Comparison of ENCODE assay signal across 8 cellular contexts in the genomic region with DNA sequence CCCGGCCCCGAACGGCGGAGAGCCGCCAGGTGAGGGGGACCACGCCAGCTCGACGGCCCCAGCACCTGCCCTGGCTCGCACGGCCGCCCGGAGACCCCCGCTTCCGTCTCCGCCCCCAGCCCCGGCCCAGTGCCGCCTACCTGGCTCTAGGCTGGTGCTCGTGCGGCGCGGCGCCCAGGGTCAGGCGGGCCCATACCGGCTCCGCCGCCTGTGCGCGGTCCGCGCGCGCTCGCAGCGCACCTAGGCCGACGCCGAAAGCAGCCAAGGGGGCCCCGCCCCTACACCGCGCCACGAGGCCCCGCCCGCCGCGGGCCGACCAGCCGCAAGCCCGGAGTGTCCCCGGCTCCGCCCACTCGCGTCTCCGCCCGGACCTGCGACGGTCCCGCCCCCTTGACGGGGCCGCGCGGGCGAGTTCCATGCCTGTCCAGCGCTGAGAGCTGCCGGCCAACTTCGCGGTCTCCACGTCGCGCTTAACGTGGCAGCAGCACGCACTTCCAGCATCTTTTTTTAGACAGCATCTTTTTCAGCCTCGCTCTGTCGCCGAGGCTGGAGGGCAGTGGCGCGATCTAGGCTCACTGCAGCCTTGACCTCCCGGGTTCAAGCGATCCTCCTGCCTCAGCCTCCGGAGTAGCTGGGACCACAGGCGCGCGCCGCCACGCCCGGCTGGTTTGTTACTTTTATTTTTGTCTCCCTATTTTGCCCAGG. TPM values are rescaled to one million over a fixed set of nuclear protein-coding genes. Genes with fewer than 3 reads are reported as not detected.
DNase-seq lines count a peak whose midpoint lies in the region; ATAC-seq, FAIRE-seq and TF ChIP-seq lines count a peak whose summit lies in the region.

A gene with protein sequence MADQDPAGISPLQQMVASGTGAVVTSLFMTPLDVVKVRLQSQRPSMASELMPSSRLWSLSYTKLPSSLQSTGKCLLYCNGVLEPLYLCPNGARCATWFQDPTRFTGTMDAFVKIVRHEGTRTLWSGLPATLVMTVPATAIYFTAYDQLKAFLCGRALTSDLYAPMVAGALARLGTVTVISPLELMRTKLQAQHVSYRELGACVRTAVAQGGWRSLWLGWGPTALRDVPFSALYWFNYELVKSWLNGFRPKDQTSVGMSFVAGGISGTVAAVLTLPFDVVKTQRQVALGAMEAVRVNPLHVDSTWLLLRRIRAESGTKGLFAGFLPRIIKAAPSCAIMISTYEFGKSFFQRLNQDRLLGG (minus strand): TSS at position 253 of the 705 bp plus-strand sequence. CDS start 1,261 bp downstream, outside the sequence.

- DNase-seq in COLO829 (ENCODE audit: low spot score) (peak; percentile 74), HT1080 (ENCODE audit: low read depth) (peak; percentile 84), NOMO-1 (lab: John Stamatoyannopoulos, UW; ENCODE audit: unreplicated experiment in 2 of 2) (peak; percentile 85 to 91), H1 (ENCODE audit: low read depth in 1 of 2, low spot score in 2 of 2) (peak in 1 of 2 experiments; percentile 98), mesendoderm (peak; percentile 94)
- DNase-seq in activated CD8-positive, alpha-beta memory T cell treated with anti-CD3 and anti-CD28 coated beads, Interleukin-2, amount 10 ng/mL, durations not matched to agents 7 days and 5 days, result peak; percentile 95
- DNase-seq in stimulated activated CD8-positive, alpha-beta memory T cell treated with anti-CD3 and anti-CD28 coated beads, Interleukin-15, amount 100 ng/mL, for 1 hour (ENCODE audit: low read depth), result peak; percentile 91

- peak within 1 kb of the TSS; percentile 96 for H3K18ac ChIP-seq in H1 (ENCODE audit: extremely low read depth, low read length)
- peak within 1 kb of the TSS; percentile 72 for H3K18ac ChIP-seq in mesendoderm (ENCODE audit: low read length)

- H3K36me3 ChIP-seq in H1 (ENCODE audit: control insufficient read depth in 2 of 4, insufficient read depth in 4 of 4, low read length in 3 of 4) (peaks cover 7 to 26% (median 21%) of the 10 kb centered on the region in 4 experiments; a peak in 7 of 8 replicates), mesendoderm (ENCODE audit: control insufficient read depth, insufficient read depth, low read length) (peaks cover 4% of the 10 kb centered on the region)

- H3K4me3 Mint-ChIP-seq in activated CD8-positive, alpha-beta memory T cell treated with anti-CD3 and anti-CD28 coated beads, Interleukin-2, amount 10 ng/mL, durations not matched to agents 7 days and 5 days, result peak within 1 kb of the TSS; percentile 85

- peaks cover 6% of the 10 kb centered on the region for H3K36me3 Mint-ChIP-seq in activated CD8-positive, alpha-beta memory T cell treated with anti-CD3 and anti-CD28 coated beads, Interleukin-2, amount 10 ng/mL, durations not matched to agents 7 days and 5 days

- H2AK5ac ChIP-seq in H1 (ENCODE audit: low read depth, low read length), result 0 out of 2 replicates have a peak within 1 kb of the TSS, but pooled peaks have one; percentile 53
- H2AK5ac ChIP-seq in mesendoderm (ENCODE audit: low read length), result no peak within 1 kb of the TSS

- peak; percentile 58 for ATAC-seq in GM21360 (IDR thresholded peaks at IDR 0.05; ENCODE audit: unreplicated experiment)
- ATAC-seq in activated CD8-positive, alpha-beta memory T cell treated with anti-CD3 and anti-CD28 coated beads, Interleukin-2, amount 10 ng/mL, durations not matched to agents 7 days and 5 days, result peak; percentile 82

- H3K27me3 Mint-ChIP-seq in activated CD8-positive, alpha-beta memory T cell treated with anti-CD3 and anti-CD28 coated beads, Interleukin-2, amount 10 ng/mL, durations not matched to agents 7 days and 5 days, result no peaks in the 10 kb centered on the region

- H3K9me3 ChIP-seq in H1 (ENCODE audit: insufficient read depth in 2 of 2, low read depth in 1 of 2, low read length in 1 of 2), result no peaks in the 10 kb centered on the region

- H4K20me1 ChIP-seq in H1 (replicated peaks in 1 of 2; ENCODE audit: control insufficient read depth in 1 of 2, insufficient read depth in 2 of 2, low read length in 2 of 2), result peaks cover 2 to 15% of the 10 kb centered on the region in 2 experiments

- TF ChIP-seq RAD21 in H1 (IDR thresholded peaks at IDR 0.05 in 1 of 2, conservative IDR thresholded peaks at IDR 0.05 in 1 of 2; ENCODE audit: low read depth in 2 of 2, low read length in 2 of 2), result no peak; a peak in 1 of 4 replicates

- H3K27ac Mint-ChIP-seq in activated CD8-positive, alpha-beta memory T cell treated with anti-CD3 and anti-CD28 coated beads, Interleukin-2, amount 10 ng/mL, durations not matched to agents 7 days and 5 days, result peak within 1 kb of the TSS; percentile 97

- H4K91ac ChIP-seq in H1 (replicated peaks; ENCODE audit: insufficient read length, low read length), result peak within 1 kb of the TSS; percentile 55

- H3K56ac ChIP-seq in H1 (replicated peaks; ENCODE audit: insufficient read length, low read depth, low read length) (peak within 1 kb of the TSS; percentile 59), mesendoderm (ENCODE audit: low read length) (peak within 1 kb of the TSS; percentile 96)

- H3K27ac ChIP-seq in H1 (ENCODE audit: low read depth, low read length) (0 out of 2 replicates have a peak within 1 kb of the TSS, but pooled peaks have one; percentile 29), mesendoderm (ENCODE audit: low read depth, low read length) (peak within 1 kb of the TSS; percentile 43)

- peak within 1 kb of the TSS; percentile 39; the same call in 1 of the 2 replicates for H2BK12ac ChIP-seq in H1 (ENCODE audit: low read depth, low read length)

- H2BK120ac ChIP-seq in H1 (replicated peaks; ENCODE audit: low read depth, low read length) (peak within 1 kb of the TSS; percentile 33), mesendoderm (ENCODE audit: low read depth, low read length) (no peak within 1 kb of the TSS)

- H3K4me1 ChIP-seq in H1 (replicated peaks in 1 of 4; ENCODE audit: control insufficient read depth in 3 of 4, insufficient read depth in 4 of 4, low read length in 3 of 4) (peaks cover 0 to 11% (median 6%) of the 10 kb centered on the region in 4 experiments; a peak in 5 of 7 replicates), mesendoderm (ENCODE audit: control insufficient read depth, low read depth, low read length) (peaks cover 2% of the 10 kb centered on the region)

- H2AFZ ChIP-seq in H1 (ENCODE audit: low read length), result no peak within 1 kb of the TSS; the same call in 1 of the 2 replicates

- CTCF ChIA-PET in activated CD8-positive, alpha-beta memory T cell treated with anti-CD3 and anti-CD28 coated beads, Interleukin-2, amount 10 ng/mL, durations not matched to agents 7 days and 5 days (lab: Charles Lee), result interaction anchor here (0.6 to 8.4 kb wide), 7 partner anchors 10 to 199 kb away, joined by 3 to 47 read pairs (median 4); a partner anchor contains a TSS
- CTCF ChIA-PET in H1 (lab: Charles Lee; ENCODE audit: partially characterized antibody), result interaction anchor here (0.6 to 3.9 kb wide), 9 partner anchors 8 to 486 kb away, joined by 3 to 19 read pairs (median 4); a partner anchor contains a TSS

- H4K8ac ChIP-seq in H1 (ENCODE audit: extremely low read depth, insufficient read depth, low read length), result peak within 1 kb of the TSS; percentile 40; the same call in 1 of the 2 replicates
- H4K8ac ChIP-seq in mesendoderm (ENCODE audit: low read depth, low read length), result no peak within 1 kb of the TSS

- H2BK20ac ChIP-seq in H1 (ENCODE audit: low read length), result no peak within 1 kb of the TSS

- no peak for TF ChIP-seq EP300 in H1 (IDR thresholded peaks at IDR 0.05; ENCODE audit: borderline replicate concordance in 1 of 2, low read depth in 2 of 2, low read length in 2 of 2)

- peaks cover 3 to 13% of the 10 kb centered on the region in 2 experiments; a peak in 3 of 4 replicates for H3K79me2 ChIP-seq in H1 (ENCODE audit: control insufficient read depth in 1 of 2, insufficient read depth in 2 of 2, low read length in 2 of 2)
- H3K79me2 ChIP-seq in mesendoderm (ENCODE audit: control insufficient read depth, insufficient read depth, low read length), result peaks cover 11% of the 10 kb centered on the region

- H2BK15ac ChIP-seq in H1 (ENCODE audit: low read length), result peak within 1 kb of the TSS; percentile 29; the same call in 1 of the 2 replicates
- no peak within 1 kb of the TSS for H2BK15ac ChIP-seq in mesendoderm (replicated peaks; ENCODE audit: low read depth)

- POLR2A ChIA-PET in H1 (lab: Charles Lee; ENCODE audit: partially characterized antibody), result interaction anchor here (0.7 to 14.6 kb wide), 11 partner anchors 9 to 132 kb away, joined by 3 to 135 read pairs (median 4); a partner anchor contains a TSS

- 2% methylated on average over 68 of the region's 85 CpGs; no CpG with 5 or more reads in 1 of the 2 experiments for WGBS in H1 (ENCODE audit: extremely low coverage in 1 of 2, insufficient coverage in 1 of 2, insufficient read length in 1 of 2, insufficient replicate concordance in 2 of 2, low coverage in 1 of 2, low lambda C conversion rate in 2 of 2, missing lambda C conversion rate in 1 of 2), 2 experiments
- WGBS in mesendoderm (ENCODE audit: extremely low coverage, insufficient coverage, low lambda C conversion rate), result no CpG with 5 or more reads among the region's 85 CpGs

- peak within 1 kb of the TSS; percentile 74 to 92 (median 84) for H3K4me3 ChIP-seq in H1 (ENCODE audit: extremely low read depth in 1 of 4, insufficient read depth in 2 of 4, low read depth in 3 of 4, low read length in 4 of 4)
- H3K4me3 ChIP-seq in mesendoderm (ENCODE audit: low read length), result peak within 1 kb of the TSS; percentile 74

- no peak for TF ChIP-seq CTCF in H1 (IDR thresholded peaks at IDR 0.05; ENCODE audit: control extremely low read depth in 1 of 3, insufficient read depth in 1 of 3, low read depth in 1 of 3, low read length in 3 of 3)

- H3K4me2 ChIP-seq in H1 (ENCODE audit: insufficient read depth in 1 of 2, low read depth in 2 of 2, low read length in 2 of 2), result peak within 1 kb of the TSS; percentile 83 to 97
- H3K4me2 ChIP-seq in mesendoderm (ENCODE audit: low read length), result peak within 1 kb of the TSS; percentile 81

- peaks cover 13% of the 10 kb centered on the region; the same call in 1 of the 2 replicates for H3K23me2 ChIP-seq in H1 (ENCODE audit: low read depth, low read length)

- H2BK5ac ChIP-seq in H1 (ENCODE audit: low read depth, low read length), result peak within 1 kb of the TSS; percentile 44; the same call in 1 of the 2 replicates
- H2BK5ac ChIP-seq in mesendoderm (ENCODE audit: low read length), result no peak within 1 kb of the TSS

- H3K14ac ChIP-seq in H1 (ENCODE audit: insufficient read length), result no peak within 1 kb of the TSS

- H4K5ac ChIP-seq in H1 (ENCODE audit: insufficient read length, low read depth, low read length), result peak within 1 kb of the TSS; percentile 16
- H4K5ac ChIP-seq in mesendoderm (ENCODE audit: low read length), result no peak within 1 kb of the TSS

- peaks cover 0 to 6% (median 0%) of the 10 kb centered on the region in 4 experiments; a peak in 5 of 7 replicates for H3K27me3 ChIP-seq in H1 (replicated peaks in 1 of 4; ENCODE audit: control insufficient read depth in 3 of 4, extremely low read depth in 1 of 4, insufficient read depth in 3 of 4, low read length in 3 of 4)
- H3K27me3 ChIP-seq in mesendoderm (ENCODE audit: insufficient read depth, low read length, poor library complexity), result no peaks in the 10 kb centered on the region

- TF ChIP-seq POLR2A in H1 (IDR thresholded peaks at IDR 0.05; ENCODE audit: control extremely low read depth in 1 of 2, low read depth in 2 of 2, low read length in 2 of 2), result peak in 1 of 2 experiments; percentile 56; a peak in 1 of 3 replicates

- H3K23ac ChIP-seq in H1 (ENCODE audit: insufficient read length), result no peak within 1 kb of the TSS
- no peak within 1 kb of the TSS for H3K23ac ChIP-seq in mesendoderm (ENCODE audit: low read length)

- H3K4ac ChIP-seq in H1 (replicated peaks; ENCODE audit: insufficient read length, low read depth, low read length), result no peak within 1 kb of the TSS
- no peak within 1 kb of the TSS for H3K4ac ChIP-seq in mesendoderm (ENCODE audit: low read depth, low read length)

- H3K9ac ChIP-seq in H1 (replicated peaks in 1 of 4; ENCODE audit: extremely low read depth in 1 of 4, low read depth in 3 of 4, low read length in 3 of 4) (peak within 1 kb of the TSS; percentile 51 to 71 (median 64)), mesendoderm (ENCODE audit: low read length) (peak within 1 kb of the TSS; percentile 91)

- peaks cover 26% of the 10 kb centered on the region for H3K4me1 Mint-ChIP-seq in activated CD8-positive, alpha-beta memory T cell treated with anti-CD3 and anti-CD28 coated beads, Interleukin-2, amount 10 ng/mL, durations not matched to agents 7 days and 5 days

- FAIRE-seq in H1 (lab: Jason Lieb, UNC), result no peak

- H3K79me1 ChIP-seq in H1 (ENCODE audit: low read depth, low read length), result peaks cover 11% of the 10 kb centered on the region
- H3K79me1 ChIP-seq in mesendoderm (ENCODE audit: low read length), result peaks cover 7% of the 10 kb centered on the region

- H3K9me3 Mint-ChIP-seq in activated CD8-positive, alpha-beta memory T cell treated with anti-CD3 and anti-CD28 coated beads, Interleukin-2, amount 10 ng/mL, durations not matched to agents 7 days and 5 days (ENCODE audit: low read depth), result no peaks in the 10 kb centered on the region

RNA-seq across cellular contexts. Expression of the gene that starts here (rescaled TPM):
- total RNA-seq in HT1080 (2014; rRNA removed; shearing (Covaris generic)), result 154 and 185 TPM in 2 replicates
- 130 and 147 TPM in 2 replicates for polyA plus RNA-seq in HT1080 (2015; cell fraction: cytosol; rRNA removed)
- polyA plus RNA-seq in HT1080 (2015; cell fraction: nucleus; rRNA removed), result 111 and 121 TPM in 2 replicates
- total RNA-seq in activated CD8-positive, alpha-beta memory T cell treated with anti-CD3 and anti-CD28 coated beads, Interleukin-2, amount 10 ng/mL, durations not matched to agents 7 days and 5 days, result 100 to 1,000 TPM; 103 to 133 TPM
- 189 and 200 TPM in 2 replicates for total RNA-seq in H1 (2021; fragmentation: NEBNext Ultra II Directional; extraction: Animal tissue kit (Norgen Biotek cat#: 25700))
- 291 and 408 TPM in 2 replicates for polyA plus RNA-seq in H1 (2011; rRNA removed)
- polyA plus RNA-seq in H1 (2011; cell fraction: cytosol; rRNA removed), result 282 TPM
- 575 TPM for polyA plus RNA-seq in H1 (2011; cell fraction: nucleus; rRNA removed)
- polyA plus RNA-seq in H1 (2012, experiment 1 of 2), result 156 to 250 TPM (median 229 TPM) in 4 replicates
- 230 TPM for polyA plus RNA-seq in H1 (2012, experiment 2 of 2)
- polyA plus RNA-seq in H1 (2013, experiment 1 of 2), result 181 TPM
- 173 TPM for polyA plus RNA-seq in H1 (2013, experiment 2 of 2)
- polyA minus RNA-seq in H1 (2011; rRNA and poly(A)+ RNA removed), result 74.8 and 88.3 TPM in 2 replicates
- polyA minus RNA-seq in H1 (2011; cell fraction: cytosol; rRNA and poly(A)+ RNA removed), result 85.4 TPM
- polyA minus RNA-seq in H1 (2011; cell fraction: nucleus; rRNA and poly(A)+ RNA removed), result 119 TPM
- polyA plus RNA-seq in mesendoderm (2013, experiment 1 of 2), result 155 TPM
- 156 TPM for polyA plus RNA-seq in mesendoderm (2013, experiment 2 of 2)
